Comparison of ENCODE assay signal across 1 cellular context in genomic region chr9:129557192-129558036, GRCh38.
TF ChIP-seq lines count a peak whose summit lies in the region.

No MANE protein-coding gene starts in this region.

TF ChIP-seq in HepG2, 621 proteins besides CTCF, POLR2A, EP300 and RAD21 (continued from another document and continues in another):
- TF ChIP-seq ZBTB4 (CRISPR knock-in tag; IDR thresholded peaks at IDR 0.05; ENCODE audit: borderline replicate concordance) (peak; percentile 93), SP1 (IDR thresholded peaks at IDR 0.05) (no peak), SP1 (CRISPR knock-in tag; IDR thresholded peaks at IDR 0.05) (peak; percentile 75), SETDB1 (CRISPR knock-in tag; IDR thresholded peaks at IDR 0.05; ENCODE audit: borderline replicate concordance) (no peak), NR3C1 (CRISPR knock-in tag; IDR thresholded peaks at IDR 0.05) (no peak), FOXJ3 (CRISPR knock-in tag; IDR thresholded peaks at IDR 0.05; ENCODE audit: borderline replicate concordance) (peak; percentile 54; the same call in 1 of the 2 replicates), CBX2 (IDR thresholded peaks at IDR 0.05; ENCODE audit: low read depth, low read length) (no peak), CBX2 (CRISPR knock-in tag; IDR thresholded peaks at IDR 0.05; ENCODE audit: low read depth) (no peak), POGK (CRISPR knock-in tag; conservative IDR thresholded peaks at IDR 0.05) (peak; percentile 87; the same call in 1 of the 2 replicates), ARID2 (CRISPR knock-in tag; IDR thresholded peaks at IDR 0.05; ENCODE audit: borderline replicate concordance) (peak; percentile 66; the same call in 1 of the 2 replicates), CHD4 (IDR thresholded peaks at IDR 0.05; ENCODE audit: borderline replicate concordance, low read length) (peak; percentile 86; the same call in 1 of the 2 replicates), ZNF431 (CRISPR knock-in tag; IDR thresholded peaks at IDR 0.05; ENCODE audit: borderline replicate concordance, low read depth) (peak; percentile 92; the same call in 1 of the 2 replicates), KLF9 (CRISPR knock-in tag; IDR thresholded peaks at IDR 0.05; ENCODE audit: low read depth) (0 out of 2 replicates have a peak, but pooled peaks have one; percentile 35), RNF219 (CRISPR knock-in tag; IDR thresholded peaks at IDR 0.05) (no peak), ZBTB42 (CRISPR knock-in tag; IDR thresholded peaks at IDR 0.05) (peak; percentile 74; the same call in 1 of the 2 replicates), ZNF136 (CRISPR knock-in tag; IDR thresholded peaks at IDR 0.05; ENCODE audit: low read depth) (no peak; the same call in 1 of the 2 replicates), CREBL2 (CRISPR knock-in tag; IDR thresholded peaks at IDR 0.05; ENCODE audit: borderline replicate concordance) (no peak), ZNF564 (CRISPR knock-in tag; IDR thresholded peaks at IDR 0.05) (peak; percentile 96), USF2 (IDR thresholded peaks at IDR 0.05; ENCODE audit: low read depth, low read length) (no peak), USF2 (CRISPR knock-in tag; IDR thresholded peaks at IDR 0.05; ENCODE audit: borderline replicate concordance) (no peak; the same call in 1 of the 2 replicates), SOX13 (IDR thresholded peaks at IDR 0.05) (peak; percentile 97), SOX13 (CRISPR knock-in tag; conservative IDR thresholded peaks at IDR 0.05 in 1 of 2, IDR thresholded peaks at IDR 0.05 in 1 of 2) (peak in 1 of 2 experiments; percentile 98; a peak in 2 of 4 replicates), TBX3 (IDR thresholded peaks at IDR 0.05; ENCODE audit: borderline replicate concordance) (peak; percentile 80; the same call in 1 of the 2 replicates), SRSF4 (IDR thresholded peaks at IDR 0.05; ENCODE audit: low read depth, low read length, poor library complexity, severe bottlenecking) (no peak), ZNF317 (CRISPR knock-in tag; IDR thresholded peaks at IDR 0.05) (peak; percentile 83; the same call in 1 of the 2 replicates), ZNF414 (CRISPR knock-in tag; IDR thresholded peaks at IDR 0.05) (peak; percentile 99), ZNF577 (CRISPR knock-in tag; IDR thresholded peaks at IDR 0.05; ENCODE audit: borderline replicate concordance, low read depth) (no peak), ZNF350 (CRISPR knock-in tag; IDR thresholded peaks at IDR 0.05; ENCODE audit: borderline replicate concordance, low read depth) (peak; percentile 65), EZH2 (conservative IDR thresholded peaks at IDR 0.05; ENCODE audit: low read depth, low read length) (no peak), FOXM1 (CRISPR knock-in tag; IDR thresholded peaks at IDR 0.05) (no peak), NFKBIZ (CRISPR knock-in tag; IDR thresholded peaks at IDR 0.05) (peak; percentile 94), TBL1XR1 (IDR thresholded peaks at IDR 0.05; ENCODE audit: borderline replicate concordance, low read length, partially characterized antibody) (peak; percentile 77), ZNF576 (CRISPR knock-in tag; IDR thresholded peaks at IDR 0.05) (peak; percentile 76; the same call in 1 of the 2 replicates), KDM5B (CRISPR knock-in tag; IDR thresholded peaks at IDR 0.05; ENCODE audit: borderline replicate concordance) (peak; percentile 49; the same call in 1 of the 2 replicates), ZNF83 (CRISPR knock-in tag; IDR thresholded peaks at IDR 0.05; ENCODE audit: borderline replicate concordance) (no peak; the same call in 1 of the 2 replicates), PHF8 (CRISPR knock-in tag; IDR thresholded peaks at IDR 0.05) (peak; percentile 61), TOPORS (CRISPR knock-in tag; IDR thresholded peaks at IDR 0.05) (0 out of 2 replicates have a peak, but pooled peaks have one; percentile 68), GTF2F1 (IDR thresholded peaks at IDR 0.05; ENCODE audit: low read length) (0 out of 2 replicates have a peak, but pooled peaks have one; percentile 17), SP5 (CRISPR knock-in tag; IDR thresholded peaks at IDR 0.05; ENCODE audit: borderline replicate concordance, low read depth) (peak; percentile 99), ZNF234 (CRISPR knock-in tag; conservative IDR thresholded peaks at IDR 0.05) (no peak), BCLAF1 (IDR thresholded peaks at IDR 0.05) (no peak), DPF2 (CRISPR knock-in tag; IDR thresholded peaks at IDR 0.05; ENCODE audit: borderline replicate concordance, low read depth) (peak; percentile 81; the same call in 1 of the 2 replicates), PHF5A (CRISPR knock-in tag; IDR thresholded peaks at IDR 0.05; ENCODE audit: low read depth, unreplicated experiment) (peak; percentile 98), NFKB2 (CRISPR knock-in tag; IDR thresholded peaks at IDR 0.05; ENCODE audit: borderline replicate concordance) (peak; percentile 44; the same call in 1 of the 2 replicates), ZSCAN5A (CRISPR knock-in tag; IDR thresholded peaks at IDR 0.05; ENCODE audit: borderline replicate concordance) (no peak; the same call in 1 of the 2 replicates), ARNTL (CRISPR knock-in tag; IDR thresholded peaks at IDR 0.05) (peak; percentile 94)
